8 cellular contexts compared by ENCODE assay signal in genomic region chr1:45512641-45513054, GRCh38. TPM values are rescaled to one million over a fixed set of nuclear protein-coding genes. Genes with fewer than 3 reads are reported as not detected.
A peak's percentile ranks its signal among the peaks of the same experiment; 100 is the strongest.
DNase-seq lines count a peak whose midpoint lies in the region; ATAC-seq, FAIRE-seq and TF ChIP-seq lines count a peak whose summit lies in the region.

No MANE protein-coding gene starts in this region.

- no peaks in the 10 kb centered on the region for H3K9me3 ChIP-seq in parathyroid adenoma (ENCODE audit: control insufficient read depth, low read length)

- no peaks in the 10 kb centered on the region for H3K9me3 Mint-ChIP-seq in activated T-helper 1 cell treated with anti-CD3 and anti-CD28 coated beads, Interleukin-12 subunit alpha, Interleukin-12 subunit beta, Interleukin-2, Interleukin-4 antibody, amounts not matched to agents 30 ng/mL and 10 ng/mL and 1 ng/mL, durations not matched to agents 14 hours and 24 hours and 36 hours

- no peak for DNase-seq in D721Med (ENCODE audit: insufficient read length, low spot score)
- peak; percentile 51 for DNase-seq in HTR-8/SVneo (ENCODE audit: insufficient read length, low spot score)
- DNase-seq in RKO (ENCODE audit: low spot score) = peak; percentile 85
- peak; percentile 43 for DNase-seq in activated T-helper 1 cell treated with anti-CD3 and anti-CD28 coated beads, Interleukin-12 subunit alpha, Interleukin-12 subunit beta, Interleukin-2, Interleukin-4 antibody, amounts not matched to agents 30 ng/mL and 10 ng/mL and 1 ng/mL, durations not matched to agents 14 hours and 24 hours and 36 hours (ENCODE audit: low spot score)
- peak; percentile 86 for DNase-seq in fibroblast of villous mesenchyme (ENCODE audit: low read depth)

- H3K4me3 Mint-ChIP-seq in activated T-helper 1 cell treated with anti-CD3 and anti-CD28 coated beads, Interleukin-12 subunit alpha, Interleukin-12 subunit beta, Interleukin-2, Interleukin-4 antibody, amounts not matched to agents 30 ng/mL and 10 ng/mL and 1 ng/mL, durations not matched to agents 14 hours and 24 hours and 36 hours = no peak overlapping the region

- peaks cover 68% of the 10 kb centered on the region for H3K36me3 Mint-ChIP-seq in activated T-helper 1 cell treated with anti-CD3 and anti-CD28 coated beads, Interleukin-12 subunit alpha, Interleukin-12 subunit beta, Interleukin-2, Interleukin-4 antibody, amounts not matched to agents 30 ng/mL and 10 ng/mL and 1 ng/mL, durations not matched to agents 14 hours and 24 hours and 36 hours (ENCODE audit: low read depth)

- H2AFZ ChIP-seq in parathyroid adenoma = no peak overlapping the region

- no peaks in the 10 kb centered on the region for H3K36me3 ChIP-seq in parathyroid adenoma (ENCODE audit: control insufficient read depth, insufficient read depth, low read length)

- ATAC-seq in GM18858 (IDR thresholded peaks at IDR 0.05; ENCODE audit: unreplicated experiment) = no peak
- no peak for ATAC-seq in GM19467 (IDR thresholded peaks at IDR 0.05; ENCODE audit: unreplicated experiment)

- intact Hi-C loops in activated T-helper 1 cell treated with anti-CD3 and anti-CD28 coated beads, Interleukin-12 subunit alpha, Interleukin-12 subunit beta, Interleukin-2, Interleukin-4 antibody, amounts not matched to agents 30 ng/mL and 10 ng/mL and 1 ng/mL, durations not matched to agents 14 hours and 24 hours and 36 hours (cut with micrococcal nuclease) = loop anchor here (1.0 to 2.0 kb wide), 4 partner anchors 9 to 71 kb away; partner anchors contain the start of genes AKR1A1 and PRDX1

- H3K27me3 Mint-ChIP-seq in activated T-helper 1 cell treated with anti-CD3 and anti-CD28 coated beads, Interleukin-12 subunit alpha, Interleukin-12 subunit beta, Interleukin-2, Interleukin-4 antibody, amounts not matched to agents 30 ng/mL and 10 ng/mL and 1 ng/mL, durations not matched to agents 14 hours and 24 hours and 36 hours (ENCODE audit: insufficient read depth) = no peaks in the 10 kb centered on the region

- no peak overlapping the region for H3K4me2 ChIP-seq in parathyroid adenoma (ENCODE audit: low read length)

- TF ChIP-seq CTCF in D721Med (IDR thresholded peaks at IDR 0.05; ENCODE audit: insufficient read depth, missing control alignments) (peak; percentile 81), fibroblast of villous mesenchyme (IDR thresholded peaks at IDR 0.05; ENCODE audit: insufficient read depth, low read depth, low read length) (peak; percentile 78), parathyroid adenoma (IDR thresholded peaks at IDR 0.05) (peak; percentile 51)

- no peak overlapping the region for H3K27ac ChIP-seq in parathyroid adenoma

- peak overlapping the region; percentile 55 for H3K27ac Mint-ChIP-seq in activated T-helper 1 cell treated with anti-CD3 and anti-CD28 coated beads, Interleukin-12 subunit alpha, Interleukin-12 subunit beta, Interleukin-2, Interleukin-4 antibody, amounts not matched to agents 30 ng/mL and 10 ng/mL and 1 ng/mL, durations not matched to agents 14 hours and 24 hours and 36 hours

- H3K4me1 ChIP-seq in parathyroid adenoma = no peaks in the 10 kb centered on the region

- FAIRE-seq in D721Med (lab: Jason Lieb, UNC) (peak; percentile 11), HTR-8/SVneo (lab: Jason Lieb, UNC) (peak; percentile 68)

- peaks cover 39% of the 10 kb centered on the region for H3K4me1 Mint-ChIP-seq in activated T-helper 1 cell treated with anti-CD3 and anti-CD28 coated beads, Interleukin-12 subunit alpha, Interleukin-12 subunit beta, Interleukin-2, Interleukin-4 antibody, amounts not matched to agents 30 ng/mL and 10 ng/mL and 1 ng/mL, durations not matched to agents 14 hours and 24 hours and 36 hours (ENCODE audit: low read depth)

- H3K4me3 ChIP-seq in fibroblast of villous mesenchyme (ENCODE audit: low read depth, low read length) (no peak overlapping the region), parathyroid adenoma (ENCODE audit: low read depth, low read length) (no peak overlapping the region)

- no peaks in the 10 kb centered on the region for H3K27me3 ChIP-seq in parathyroid adenoma (ENCODE audit: control insufficient read depth, insufficient read depth, low read length)

- no peak overlapping the region for H3K9ac ChIP-seq in parathyroid adenoma

- H3K79me2 ChIP-seq in parathyroid adenoma = no peaks in the 10 kb centered on the region

RNA-seq across cellular contexts. Expression of gene PRDX1, which starts 9.0 kb away (rescaled TPM):
- total RNA-seq in activated T-helper 1 cell treated with anti-CD3 and anti-CD28 coated beads, Interleukin-12 subunit alpha, Interleukin-12 subunit beta, Interleukin-2, Interleukin-4 antibody, amounts not matched to agents 30 ng/mL and 10 ng/mL and 1 ng/mL, durations not matched to agents 14 hours and 24 hours and 36 hours = 635 and 655 TPM in 2 replicates
- 361 and 523 TPM in 2 replicates for total RNA-seq in fibroblast of villous mesenchyme

RNA-seq across cellular contexts. Expression of gene MMACHC, which starts 12.5 kb away (rescaled TPM):
- 10.4 and 10.6 TPM in 2 replicates for total RNA-seq in activated T-helper 1 cell treated with anti-CD3 and anti-CD28 coated beads, Interleukin-12 subunit alpha, Interleukin-12 subunit beta, Interleukin-2, Interleukin-4 antibody, amounts not matched to agents 30 ng/mL and 10 ng/mL and 1 ng/mL, durations not matched to agents 14 hours and 24 hours and 36 hours
- 3.9 and 5.6 TPM in 2 replicates for total RNA-seq in fibroblast of villous mesenchyme

RNA-seq across cellular contexts. Expression of gene CCDC163, which starts 12.8 kb away (rescaled TPM):
- total RNA-seq in activated T-helper 1 cell treated with anti-CD3 and anti-CD28 coated beads, Interleukin-12 subunit alpha, Interleukin-12 subunit beta, Interleukin-2, Interleukin-4 antibody, amounts not matched to agents 30 ng/mL and 10 ng/mL and 1 ng/mL, durations not matched to agents 14 hours and 24 hours and 36 hours = 3.5 and 4.5 TPM in 2 replicates
- total RNA-seq in fibroblast of villous mesenchyme = 1.3 and 1.9 TPM in 2 replicates

RNA-seq across cellular contexts. Expression of gene TESK2, which starts 21.7 kb away (rescaled TPM):
- total RNA-seq in activated T-helper 1 cell treated with anti-CD3 and anti-CD28 coated beads, Interleukin-12 subunit alpha, Interleukin-12 subunit beta, Interleukin-2, Interleukin-4 antibody, amounts not matched to agents 30 ng/mL and 10 ng/mL and 1 ng/mL, durations not matched to agents 14 hours and 24 hours and 36 hours = 1.4 and 1.6 TPM in 2 replicates
- 1.6 and 2.2 TPM in 2 replicates for total RNA-seq in fibroblast of villous mesenchyme

RNA-seq across cellular contexts. Expression of gene AKR1A1, which starts 38.0 kb away (rescaled TPM):
- total RNA-seq in activated T-helper 1 cell treated with anti-CD3 and anti-CD28 coated beads, Interleukin-12 subunit alpha, Interleukin-12 subunit beta, Interleukin-2, Interleukin-4 antibody, amounts not matched to agents 30 ng/mL and 10 ng/mL and 1 ng/mL, durations not matched to agents 14 hours and 24 hours and 36 hours = 192 and 194 TPM in 2 replicates
- 158 TPM in 2 replicates for total RNA-seq in fibroblast of villous mesenchyme
